Comparison of ENCODE assay signal across 30 cellular contexts in the genomic region with DNA sequence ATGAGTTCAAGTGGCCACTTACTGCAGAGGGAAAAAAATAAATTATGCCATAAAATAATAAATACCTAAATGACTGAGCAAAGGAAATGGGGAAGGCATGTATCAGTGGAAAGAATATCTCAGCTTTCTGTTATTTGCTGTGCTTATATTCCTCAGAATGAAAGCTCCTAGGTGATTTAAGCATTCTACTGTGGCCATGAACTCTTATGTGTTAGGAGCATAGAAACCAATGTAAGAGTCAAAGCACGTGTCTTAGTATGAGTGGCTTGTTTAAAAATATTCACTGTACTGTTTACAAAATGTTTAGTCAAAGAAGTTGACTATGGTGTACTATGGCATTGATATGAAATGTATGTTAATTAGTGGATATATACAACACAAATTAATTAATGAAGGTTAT. TPM values are rescaled to one million over a fixed set of nuclear protein-coding genes. Genes with fewer than 3 reads are reported as not detected.
"Had no signal": no experiment of that assay in that cellular context is flagged by ENCODE, and none has a peak within 500 bp of the region (broad histone marks: within the 10 kb centered on the region; RNA-seq: fewer than 3 reads in every experiment).

No MANE protein-coding gene starts in this region.

- H3K27ac Mint-ChIP-seq: stimulated activated memory B cell treated with anti-CD40 and anti-IgM and Interleukin-4, amounts not matched to agents 10 μg/mL and 1 μg/mL and 100 μg/mL, for 72 hours; stimulated activated naive B cell treated with anti-CD40 and anti-IgM and Interleukin-4, amounts not matched to agents 10 μg/mL and 1 μg/mL and 100 μg/mL, for 72 hours; stimulated activated naive CD8-positive, alpha-beta T cell treated with anti-CD3 and anti-CD28 coated beads, Interleukin-15, amount 100 ng/mL, for 72 hours; stimulated activated naive CD8-positive, alpha-beta T cell treated with anti-CD3 and anti-CD28 coated beads, Interleukin-15, Interleukin-2, amounts not matched to agents 100 ng/mL and 50 ng/mL, for 24 hours; type B pancreatic cell had no signal

- ATAC-seq: stimulated activated memory B cell treated with anti-CD40 and anti-IgM and Interleukin-4, amounts not matched to agents 10 μg/mL and 1 μg/mL and 100 μg/mL, for 72 hours; stimulated activated naive B cell treated with anti-CD40 and anti-IgM and Interleukin-4, amounts not matched to agents 10 μg/mL and 1 μg/mL and 100 μg/mL, for 72 hours; stimulated activated naive CD8-positive, alpha-beta T cell treated with anti-CD3 and anti-CD28 coated beads, Interleukin-15, amount 100 ng/mL, for 72 hours; stimulated activated naive CD8-positive, alpha-beta T cell treated with anti-CD3 and anti-CD28 coated beads, Interleukin-15, Interleukin-2, amounts not matched to agents 100 U/mL and 50 U/mL, for 24 hours; upper lobe of right lung had no signal

- H3K36me3 Mint-ChIP-seq: stimulated activated memory B cell treated with anti-CD40 and anti-IgM and Interleukin-4, amounts not matched to agents 10 μg/mL and 1 μg/mL and 100 μg/mL, for 72 hours; stimulated activated naive B cell treated with anti-CD40 and anti-IgM and Interleukin-4, amounts not matched to agents 10 μg/mL and 1 μg/mL and 100 μg/mL, for 72 hours; type B pancreatic cell had no signal

- H3K27me3 Mint-ChIP-seq: stimulated activated memory B cell treated with anti-CD40 and anti-IgM and Interleukin-4, amounts not matched to agents 10 μg/mL and 1 μg/mL and 100 μg/mL, for 72 hours had no signal

- H3K9me3 Mint-ChIP-seq: stimulated activated memory B cell treated with anti-CD40 and anti-IgM and Interleukin-4, amounts not matched to agents 10 μg/mL and 1 μg/mL and 100 μg/mL, for 72 hours; stimulated activated naive CD8-positive, alpha-beta T cell treated with anti-CD3 and anti-CD28 coated beads, Interleukin-15, amount 100 ng/mL, for 72 hours; stimulated activated naive CD8-positive, alpha-beta T cell treated with anti-CD3 and anti-CD28 coated beads, Interleukin-15, Interleukin-2, amounts not matched to agents 100 ng/mL and 50 ng/mL, for 24 hours; type B pancreatic cell had no signal

- H3K4me3 Mint-ChIP-seq: stimulated activated memory B cell treated with anti-CD40 and anti-IgM and Interleukin-4, amounts not matched to agents 10 μg/mL and 1 μg/mL and 100 μg/mL, for 72 hours; stimulated activated naive B cell treated with anti-CD40 and anti-IgM and Interleukin-4, amounts not matched to agents 10 μg/mL and 1 μg/mL and 100 μg/mL, for 72 hours; stimulated activated naive CD8-positive, alpha-beta T cell treated with anti-CD3 and anti-CD28 coated beads, Interleukin-15, amount 100 ng/mL, for 72 hours; stimulated activated naive CD8-positive, alpha-beta T cell treated with anti-CD3 and anti-CD28 coated beads, Interleukin-15, Interleukin-2, amounts not matched to agents 100 ng/mL and 50 ng/mL, for 24 hours; type B pancreatic cell had no signal

- H3K4me1 Mint-ChIP-seq: stimulated activated memory B cell treated with anti-CD40 and anti-IgM and Interleukin-4, amounts not matched to agents 10 μg/mL and 1 μg/mL and 100 μg/mL, for 72 hours; stimulated activated naive B cell treated with anti-CD40 and anti-IgM and Interleukin-4, amounts not matched to agents 10 μg/mL and 1 μg/mL and 100 μg/mL, for 72 hours; stimulated activated naive CD8-positive, alpha-beta T cell treated with anti-CD3 and anti-CD28 coated beads, Interleukin-15, amount 100 ng/mL, for 72 hours had no signal

- DNase-seq: stimulated activated CD4-positive, alpha-beta T cell treated with anti-CD3 and anti-CD28 coated beads, Interleukin-2, amount 100 ng/mL, for 48 hours; stimulated activated CD4-positive, alpha-beta T cell treated with anti-CD3 and anti-CD28 coated beads, Interleukin-4, amount 100 ng/mL, for 1 hour; stimulated activated CD4-positive, alpha-beta T cell treated with anti-CD3 and anti-CD28 coated beads, Interleukin-4, amount 100 ng/mL, for 24 hours; stimulated activated CD4-positive, alpha-beta T cell treated with anti-CD3 and anti-CD28 coated beads, Interleukin-4, amount 100 ng/mL, for 4 hours; stimulated activated CD8-positive, alpha-beta memory T cell treated with anti-CD3 and anti-CD28 coated beads, Interleukin-4, amount 100 ng/mL, for 48 hours; stimulated activated naive B cell treated with anti-CD40 and anti-IgM and Interleukin-4, amounts not matched to agents 10 μg/mL and 1 μg/mL and 100 μg/mL, for 72 hours; stimulated activated naive CD4-positive, alpha-beta T cell; stimulated activated naive CD4-positive, alpha-beta T cell treated with Interleukin-2 at 50 U/mL for 16 hours; stimulated activated naive CD8-positive, alpha-beta T cell treated with anti-CD3 and anti-CD28 coated beads, Interleukin-15, amount 100 ng/mL, for 72 hours; stimulated activated naive CD8-positive, alpha-beta T cell treated with anti-CD3 and anti-CD28 coated beads, Interleukin-15, Interleukin-2, amounts not matched to agents 100 U/mL and 50 U/mL, for 24 hours; stomach; substantia nigra; testis; thyroid gland; tibial artery; transverse colon; trophoblast cell; upper lobe of left lung; upper lobe of right lung; uterus had no signal

RNA-seq across cellular contexts. Expression of a gene that starts 59.0 kb away (rescaled TPM):
- total RNA-seq: stomach, subcutaneous adipose tissue, suprapubic skin, temporal lobe, thoracic aorta, thyroid gland, tibial nerve, transverse colon, upper lobe of left lung, upper lobe of right lung, ureter, vagina had no signal
